8 cellular contexts compared by ENCODE assay signal in genomic region chr17:21308931-21309381, GRCh38. TPM values are rescaled to one million over a fixed set of nuclear protein-coding genes. Genes with fewer than 3 reads are reported as not detected.
A peak's percentile ranks its signal among the peaks of the same experiment; 100 is the strongest.
DNase-seq lines count a peak whose midpoint lies in the region; ATAC-seq and TF ChIP-seq lines count a peak whose summit lies in the region.
"Not testable (repeated sequence)": the region's sequence is repeated elsewhere in the genome, so short reads cannot be mapped to it uniquely, and the experiment has no call there.

No MANE protein-coding gene starts in this region.

- not testable (repeated sequence) for TF ChIP-seq POLR2A in IMR-90 (IDR thresholded peaks at IDR 0.05; ENCODE audit: low read depth, low read length); ovary (IDR thresholded peaks at IDR 0.05)

- H3K4me1 ChIP-seq in IMR-90 (ENCODE audit: control insufficient read depth, insufficient read depth, low read length); lower lobe of right lung; ovary (ENCODE audit: insufficient read depth); upper lobe of right lung: not testable (repeated sequence)

- POLR2A ChIA-PET in IMR-90 (lab: Charles Lee; ENCODE audit: unreplicated experiment), result not testable (repeated sequence)

- intact Hi-C loops in IMR-90 (cut with micrococcal nuclease); lower lobe of right lung (cut with DNase I); ovary (cut with DNase I); upper lobe of right lung (cut with DNase I): not testable (repeated sequence)

- peaks cover 39% of the 10 kb centered on the region for H3K36me3 ChIP-seq in IMR-90 (ENCODE audit: control insufficient read depth, insufficient read depth, low read length)
- peaks cover 73% of the 10 kb centered on the region for H3K36me3 ChIP-seq in lower lobe of right lung
- not testable (repeated sequence) for H3K36me3 ChIP-seq in ovary
- H3K36me3 ChIP-seq in upper lobe of right lung, result peaks cover 43% of the 10 kb centered on the region

- not testable (repeated sequence) for TF ChIP-seq CTCF in IMR-90 (conservative IDR thresholded peaks at IDR 0.05; ENCODE audit: low read depth, low read length); coronary artery (IDR thresholded peaks at IDR 0.05); lower lobe of right lung (IDR thresholded peaks at IDR 0.05); ovary (IDR thresholded peaks at IDR 0.05); upper lobe of right lung (IDR thresholded peaks at IDR 0.05)

- not testable (repeated sequence) for H2BK15ac ChIP-seq in IMR-90 (ENCODE audit: low read depth, low read length)

- H3K4ac ChIP-seq in IMR-90 (ENCODE audit: low read depth, low read length), result not testable (repeated sequence)

- H2AFZ ChIP-seq in IMR-90 (replicated peaks; ENCODE audit: low read length, poor library complexity), result not testable (repeated sequence)

- dilution Hi-C loops in IMR-90 (cut with HindIII; ENCODE audit: low sequenced_read_pairs, unreplicated experiment), result not testable (repeated sequence)

- DNase-seq in IMR-90, result not testable (repeated sequence)
- DNase-seq in activated CD8-positive, alpha-beta memory T cell treated with anti-CD3 and anti-CD28 coated beads, Interleukin-2, amount 50 U/mL, for 48 hours, result peak; percentile 25
- DNase-seq in coronary artery (ENCODE audit: low spot score) (peak; percentile 62), islet precursor cell (peak; percentile 49), lower lobe of right lung (peak; percentile 18), ovary (peak in 4 of 5 donors; percentile 5 to 28 (median 10)), upper lobe of right lung (peak; percentile 38)
- DNase-seq in stimulated activated CD8-positive, alpha-beta memory T cell treated with anti-CD3 and anti-CD28 coated beads, Interleukin-4, amount 100 ng/mL, for 48 hours, result peak; percentile 13

- TF ChIP-seq RAD21 in IMR-90 (IDR thresholded peaks at IDR 0.05; ENCODE audit: low read length), result not testable (repeated sequence)

- not testable (repeated sequence) for H3K9ac ChIP-seq in IMR-90 (ENCODE audit: low read depth, low read length)

- not testable (repeated sequence) for H4K8ac ChIP-seq in IMR-90 (ENCODE audit: low read depth in 2 of 2, low read length in 2 of 2)

- H3K79me1 ChIP-seq in IMR-90 (ENCODE audit: low read depth in 1 of 2, low read length in 2 of 2), result peaks cover 3 to 12% of the 10 kb centered on the region in 2 experiments; a peak in 2 of 4 replicates

- not testable (repeated sequence) for H3K4me3 ChIP-seq in IMR-90 (ENCODE audit: insufficient read depth, low read depth, low read length); coronary artery; lower lobe of right lung; ovary; upper lobe of right lung

- H3K4me2 ChIP-seq in IMR-90 (ENCODE audit: low read depth, low read length), result not testable (repeated sequence)

- TF ChIP-seq EP300 in ovary (IDR thresholded peaks at IDR 0.05), result not testable (repeated sequence)

- H3K27ac ChIP-seq in IMR-90 (ENCODE audit: insufficient read depth, low read length); coronary artery; lower lobe of right lung; ovary; upper lobe of right lung: not testable (repeated sequence)

- ATAC-seq in IMR-90 (ENCODE audit: low read depth); lower lobe of right lung: not testable (repeated sequence)
- peak; percentile 4 for ATAC-seq in upper lobe of right lung

- H3K9me3 ChIP-seq in IMR-90 (ENCODE audit: control insufficient read depth, insufficient read depth, low read length); lower lobe of right lung; ovary; upper lobe of right lung: not testable (repeated sequence)

- WGBS in IMR-90 (ENCODE audit: extremely low coverage in 2 of 2, insufficient read length in 1 of 2), 2 experiments, result no CpG with 5 or more reads among the region's 6 CpGs
- WGBS in ovary, 3 donors, result 93 to 97% (median 95%) methylated on average over 6 of the region's 6 CpGs

- not testable (repeated sequence) for H2AK9ac ChIP-seq in IMR-90 (replicated peaks; ENCODE audit: low read depth, low read length, poor library complexity)

- H3K14ac ChIP-seq in IMR-90 (replicated peaks; ENCODE audit: low read depth, low read length), result not testable (repeated sequence)

- H2BK5ac ChIP-seq in IMR-90 (ENCODE audit: low read depth, low read length, poor library complexity, severe bottlenecking), result not testable (repeated sequence)

- H2BK120ac ChIP-seq in IMR-90 (ENCODE audit: low read depth, low read length), result not testable (repeated sequence)

- not testable (repeated sequence) for H3K56ac ChIP-seq in IMR-90 (ENCODE audit: extremely low read depth, insufficient read depth, low read length)

- BruUV-seq in IMR-90 (replicated peaks; lab: Mats Ljungman, UMichigan), result TSS peak; percentile 14

- H4K91ac ChIP-seq in IMR-90 (ENCODE audit: insufficient read depth, low read depth, low read length), result not testable (repeated sequence)

- H3K18ac ChIP-seq in IMR-90 (ENCODE audit: low read depth, low read length), result not testable (repeated sequence)

- not testable (repeated sequence) for H3K27me3 ChIP-seq in IMR-90 (ENCODE audit: control insufficient read depth, insufficient read depth, low read length); lower lobe of right lung (ENCODE audit: low read depth); ovary; upper lobe of right lung

- not testable (repeated sequence) for H2BK20ac ChIP-seq in IMR-90 (ENCODE audit: low read depth, low read length)

- CTCF ChIA-PET in IMR-90 (lab: Yijun Ruan, JAX), result not testable (repeated sequence)

- not testable (repeated sequence) for H3K23ac ChIP-seq in IMR-90 (ENCODE audit: low read depth, low read length)

- H4K5ac ChIP-seq in IMR-90 (ENCODE audit: low read depth, low read length), result not testable (repeated sequence)

- not testable (repeated sequence) for H4K20me1 ChIP-seq in IMR-90 (ENCODE audit: insufficient read depth, low read length)

- in situ Hi-C loops in IMR-90 (cut with MboI; ENCODE audit: low sequenced_read_pairs), result loop anchor here (25.0 kb wide), 1 partner anchor 478 kb away; no protein-coding TSS in a partner anchor

- not testable (repeated sequence) for H3K9me1 ChIP-seq in IMR-90 (ENCODE audit: insufficient read depth, low read length)

- not testable (repeated sequence) for H2AK5ac ChIP-seq in IMR-90 (ENCODE audit: low read depth, low read length)

RNA-seq across cellular contexts. Expression of gene MAP2K3, which starts 24.4 kb away (rescaled TPM):
- total RNA-seq in IMR-90 (2012; rRNA removed), result 23.5 and 25.0 TPM in 2 replicates
- polyA plus RNA-seq in IMR-90 (2012; rRNA removed), result 72.6 and 82.2 TPM in 2 replicates
- polyA plus RNA-seq in IMR-90 (2012; cell fraction: cytosol; rRNA removed), result 80.0 and 96.7 TPM in 2 replicates
- 106 and 189 TPM in 2 replicates for polyA plus RNA-seq in IMR-90 (2012; cell fraction: nucleus; rRNA removed; ENCODE audit: low replicate concordance)
- total RNA-seq in lower lobe of right lung, result 55.2 TPM
- total RNA-seq in ovary, result 10 to 100 TPM in 6 of 7 donors, 1 to 10 TPM in 1; 9.1 to 45.5 (median 18.9) TPM
- 10 to 100 TPM in 1 of 2 donors, 1 to 10 TPM in 1; 9.5 to 11.1 TPM for polyA plus RNA-seq in ovary
- total RNA-seq in upper lobe of right lung, result 68.3 TPM

RNA-seq across cellular contexts. Expression of gene NATD1, which starts 55.7 kb away (rescaled TPM):
- total RNA-seq in IMR-90 (2012; rRNA removed), result 0.56 and 0.90 TPM in 2 replicates
- 4.1 and 4.3 TPM in 2 replicates for polyA plus RNA-seq in IMR-90 (2012; rRNA removed)
- polyA plus RNA-seq in IMR-90 (2012; cell fraction: cytosol; rRNA removed), result 2.2 and 5.3 TPM in 2 replicates
- polyA plus RNA-seq in IMR-90 (2012; cell fraction: nucleus; rRNA removed; ENCODE audit: low replicate concordance), result 4.7 and 7.3 TPM in 2 replicates
- 15.7 TPM for total RNA-seq in lower lobe of right lung
- total RNA-seq in ovary, result 1 to 10 TPM; 2.8 to 9.0 (median 5.2) TPM
- 1 to 10 TPM; 6.2 to 6.7 TPM for polyA plus RNA-seq in ovary
- 19.5 TPM for total RNA-seq in upper lobe of right lung
